8 cellular contexts compared by ENCODE assay signal in the genomic region with DNA sequence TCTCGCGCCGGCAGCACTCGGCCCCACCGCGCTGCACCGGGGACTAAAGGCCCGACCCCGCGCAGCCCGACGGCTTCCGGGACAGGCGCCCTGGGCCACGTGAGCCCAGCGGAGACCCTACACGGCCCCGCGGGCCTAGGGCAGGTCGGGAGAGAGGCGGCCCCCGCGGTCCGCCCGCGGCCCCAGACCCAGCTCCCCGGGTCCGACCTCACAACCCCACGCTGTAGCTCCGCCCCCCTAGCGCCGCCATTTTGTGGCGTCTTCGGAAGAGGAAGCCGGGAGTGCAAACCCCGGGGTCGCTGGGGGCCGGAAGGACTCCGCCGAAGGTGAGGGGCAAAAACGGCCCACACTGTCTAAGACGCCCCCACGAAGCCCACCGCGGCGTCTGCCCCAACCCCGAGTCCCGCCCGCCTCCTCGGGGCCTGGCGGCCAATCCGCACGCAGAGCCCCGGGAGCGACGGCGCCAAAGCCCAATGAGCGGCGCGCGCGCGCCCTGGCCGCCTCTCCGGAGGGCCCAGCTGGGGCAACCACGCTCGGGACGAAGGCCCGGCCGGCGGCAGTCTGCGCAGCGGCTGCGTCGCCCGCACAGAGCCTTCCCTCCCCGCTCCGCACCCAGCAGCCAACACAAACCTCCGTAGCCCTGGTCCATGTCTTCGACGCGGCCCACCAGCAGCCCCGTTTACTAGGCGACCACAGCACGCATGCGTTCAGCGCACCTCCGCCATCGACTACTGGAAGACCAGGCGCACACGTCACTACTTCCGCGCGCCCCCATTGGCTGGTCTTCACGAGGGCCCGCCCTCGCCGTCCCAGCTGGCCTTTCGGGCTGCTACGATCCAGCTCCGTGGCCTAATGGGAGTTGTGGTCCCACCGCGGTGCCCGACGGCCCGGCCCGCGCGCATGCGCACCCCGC. TPM values are rescaled to one million over a fixed set of nuclear protein-coding genes. Genes with fewer than 3 reads are reported as not detected.
DNase-seq lines count a peak whose midpoint lies in the region; ATAC-seq and TF ChIP-seq lines count a peak whose summit lies in the region.

Gene AKAP8, minus strand, starts transcription at position 705 of the 913 bp plus-strand sequence. Its CDS starts 56 bp downstream, at position 649.

- intact Hi-C loops in activated T-helper 2 cell treated with anti-CD3 and anti-CD28 coated beads, Interferon-gamma antibody, Interleukin-2, Interleukin-4, amounts not matched to agents 10 μg/mL and 5 μg/mL and 100 μg/mL, durations not matched to agents 14 hours and 24 hours and 36 hours (cut with micrococcal nuclease) = loop anchor here (1.0 to 5.0 kb wide), 5 partner anchors 40 to 177 kb away; partner anchors contain the start of gene BRD4

- H2AFZ ChIP-seq in Loucy (ENCODE audit: low read length) = peak within 1 kb of the TSS; percentile 77

- no peaks in the 10 kb centered on the region; the same call in none of the 2 replicates for H3K36me3 ChIP-seq in H7 (replicated peaks; ENCODE audit: control insufficient read depth, insufficient read depth, low read length)
- H3K36me3 ChIP-seq in Loucy (ENCODE audit: insufficient read depth, low read length) = peaks cover 16% of the 10 kb centered on the region; the same call in 1 of the 2 replicates
- H3K36me3 ChIP-seq in RWPE2 (ENCODE audit: low read depth) = peaks cover 10% of the 10 kb centered on the region; the same call in 1 of the 2 replicates

- peak within 1 kb of the TSS; percentile 98 for H3K4me3 Mint-ChIP-seq in activated T-helper 2 cell treated with anti-CD3 and anti-CD28 coated beads, Interferon-gamma antibody, Interleukin-2, Interleukin-4, amounts not matched to agents 10 μg/mL and 5 μg/mL and 100 μg/mL, durations not matched to agents 14 hours and 24 hours and 36 hours (ENCODE audit: low read depth)
- H3K4me3 Mint-ChIP-seq in naive thymus-derived CD8-positive, alpha-beta T cell = peak within 1 kb of the TSS; percentile 92 to 100 (median 98)
- peak within 1 kb of the TSS; percentile 91 to 99 for H3K4me3 Mint-ChIP-seq in stimulated activated naive B cell treated with anti-CD40 and anti-IgM and Interleukin-4, amounts not matched to agents 10 μg/mL and 1 μg/mL and 100 μg/mL, for 72 hours

- DNase-seq in ELF-1 (ENCODE audit: low read depth, low spot score) (peak; percentile 99), H7 (peak; percentile 100), RWPE2 (ENCODE audit: low spot score) (peak; percentile 97), fibroblast of mammary gland (ENCODE audit: low read depth) (peak; percentile 98)
- DNase-seq in activated T-helper 2 cell treated with anti-CD3 and anti-CD28 coated beads, Interferon-gamma antibody, Interleukin-2, Interleukin-4, amounts not matched to agents 10 μg/mL and 5 μg/mL and 100 μg/mL, durations not matched to agents 14 hours and 24 hours and 36 hours (ENCODE audit: low spot score) = peak; percentile 98
- peak; percentile 96 to 99 (median 98) for DNase-seq in naive thymus-derived CD8-positive, alpha-beta T cell
- peak; percentile 98 for DNase-seq in stimulated activated naive B cell treated with anti-CD40 and anti-IgM and Interleukin-4, amounts not matched to agents 10 μg/mL and 1 μg/mL and 100 μg/mL, for 72 hours

- peak within 1 kb of the TSS; percentile 100 for H3K27ac Mint-ChIP-seq in activated T-helper 2 cell treated with anti-CD3 and anti-CD28 coated beads, Interferon-gamma antibody, Interleukin-2, Interleukin-4, amounts not matched to agents 10 μg/mL and 5 μg/mL and 100 μg/mL, durations not matched to agents 14 hours and 24 hours and 36 hours
- H3K27ac Mint-ChIP-seq in naive thymus-derived CD8-positive, alpha-beta T cell = peak within 1 kb of the TSS; percentile 96 to 100 (median 100)
- peak within 1 kb of the TSS; percentile 100 for H3K27ac Mint-ChIP-seq in stimulated activated naive B cell treated with anti-CD40 and anti-IgM and Interleukin-4, amounts not matched to agents 10 μg/mL and 1 μg/mL and 100 μg/mL, for 72 hours

- TF ChIP-seq CTCF in Loucy (conservative IDR thresholded peaks at IDR 0.05; ENCODE audit: low read length) (no peak), RWPE2 (IDR thresholded peaks at IDR 0.05; ENCODE audit: poor library complexity, severe bottlenecking) (no peak), fibroblast of mammary gland (conservative IDR thresholded peaks at IDR 0.05; ENCODE audit: control insufficient read depth, insufficient read depth, low read depth, low read length) (no peak)

- POLR2A ChIA-PET in naive thymus-derived CD8-positive, alpha-beta T cell (lab: Charles Lee) = interaction anchor here (0.6 to 5.9 kb wide), 29 partner anchors 8 to 991 kb away, joined by 3 to 110 read pairs (median 5); partner anchors contain the start of genes AKAP8L, BRD4 and RASAL3

- H3K4me2 ChIP-seq in Loucy (ENCODE audit: low read depth, low read length, poor library complexity, severe bottlenecking) = peak within 1 kb of the TSS; percentile 92

- no peaks in the 10 kb centered on the region for H3K9me2 ChIP-seq in Loucy (replicated peaks; ENCODE audit: low read depth, low read length)

- H3K27me3 ChIP-seq in H7 (ENCODE audit: control insufficient read depth, insufficient read depth, low read length) (no peaks in the 10 kb centered on the region), Loucy (ENCODE audit: insufficient read depth, low read length, poor library complexity, severe bottlenecking) (peaks cover 8% of the 10 kb centered on the region), RWPE2 (ENCODE audit: insufficient read depth, poor library complexity, severe bottlenecking) (no peaks in the 10 kb centered on the region)

- H3K9me3 ChIP-seq in Loucy (ENCODE audit: insufficient read depth, low read depth, low read length) = no peaks in the 10 kb centered on the region
- H3K9me3 ChIP-seq in RWPE2 (ENCODE audit: severe bottlenecking) = no peaks in the 10 kb centered on the region

- peaks cover 42% of the 10 kb centered on the region for H4K20me1 ChIP-seq in Loucy (ENCODE audit: insufficient read depth, low read length, poor library complexity, severe bottlenecking)

- peak within 1 kb of the TSS; percentile 85 for H3K27ac ChIP-seq in RWPE2 (ENCODE audit: poor library complexity, severe bottlenecking)

- H3K79me2 ChIP-seq in Loucy (ENCODE audit: insufficient read depth, low read length) = peaks cover 48% of the 10 kb centered on the region

- H3K9ac ChIP-seq in Loucy (ENCODE audit: low read depth, low read length, poor library complexity, severe bottlenecking) = peak within 1 kb of the TSS; percentile 96

- H3K27me3 Mint-ChIP-seq in activated T-helper 2 cell treated with anti-CD3 and anti-CD28 coated beads, Interferon-gamma antibody, Interleukin-2, Interleukin-4, amounts not matched to agents 10 μg/mL and 5 μg/mL and 100 μg/mL, durations not matched to agents 14 hours and 24 hours and 36 hours (ENCODE audit: low read depth) = no peaks in the 10 kb centered on the region
- H3K27me3 Mint-ChIP-seq in naive thymus-derived CD8-positive, alpha-beta T cell = no peaks in the 10 kb centered on the region
- no peaks in the 10 kb centered on the region for H3K27me3 Mint-ChIP-seq in stimulated activated naive B cell treated with anti-CD40 and anti-IgM and Interleukin-4, amounts not matched to agents 10 μg/mL and 1 μg/mL and 100 μg/mL, for 72 hours

- H3F3A ChIP-seq in Loucy (ENCODE audit: low read depth) = no peaks in the 10 kb centered on the region; the same call in 1 of the 2 replicates

- H3K4me3 ChIP-seq in H7 (ENCODE audit: insufficient read depth, low read depth, low read length) = peak within 1 kb of the TSS; percentile 98
- H3K4me3 ChIP-seq in Loucy (ENCODE audit: low read length, poor library complexity, severe bottlenecking) = peak within 1 kb of the TSS; percentile 100
- H3K4me3 ChIP-seq in RWPE2 (ENCODE audit: severe bottlenecking) = peak within 1 kb of the TSS; percentile 72
- H3K4me3 ChIP-seq in fibroblast of mammary gland (ENCODE audit: control insufficient read depth, low read depth, low read length) = peak within 1 kb of the TSS; percentile 96

- peak; percentile 84 for ATAC-seq in RWPE2 (ENCODE audit: low read depth)
- ATAC-seq in naive thymus-derived CD8-positive, alpha-beta T cell = peak; percentile 86 to 92
- peak; percentile 89 to 92 for ATAC-seq in stimulated activated naive B cell treated with anti-CD40 and anti-IgM and Interleukin-4, amounts not matched to agents 10 μg/mL and 1 μg/mL and 100 μg/mL, for 72 hours (replicated peaks)

- H3K4me1 ChIP-seq in Loucy (ENCODE audit: insufficient read depth, low read length, poor library complexity, severe bottlenecking) (peaks cover 22% of the 10 kb centered on the region), RWPE2 (ENCODE audit: insufficient read depth, poor library complexity, severe bottlenecking) (peaks cover 7% of the 10 kb centered on the region)

- peaks cover 17% of the 10 kb centered on the region for H3K36me3 Mint-ChIP-seq in activated T-helper 2 cell treated with anti-CD3 and anti-CD28 coated beads, Interferon-gamma antibody, Interleukin-2, Interleukin-4, amounts not matched to agents 10 μg/mL and 5 μg/mL and 100 μg/mL, durations not matched to agents 14 hours and 24 hours and 36 hours (ENCODE audit: low read depth)
- peaks cover 0 to 9% (median 0%) of the 10 kb centered on the region in 3 donors for H3K36me3 Mint-ChIP-seq in naive thymus-derived CD8-positive, alpha-beta T cell
- H3K36me3 Mint-ChIP-seq in stimulated activated naive B cell treated with anti-CD40 and anti-IgM and Interleukin-4, amounts not matched to agents 10 μg/mL and 1 μg/mL and 100 μg/mL, for 72 hours = peaks cover 11 to 35% of the 10 kb centered on the region in 2 donors

- peaks cover 30% of the 10 kb centered on the region for H3K4me1 Mint-ChIP-seq in activated T-helper 2 cell treated with anti-CD3 and anti-CD28 coated beads, Interferon-gamma antibody, Interleukin-2, Interleukin-4, amounts not matched to agents 10 μg/mL and 5 μg/mL and 100 μg/mL, durations not matched to agents 14 hours and 24 hours and 36 hours (ENCODE audit: low read depth)
- peaks cover 18 to 43% (median 36%) of the 10 kb centered on the region in 4 donors for H3K4me1 Mint-ChIP-seq in naive thymus-derived CD8-positive, alpha-beta T cell
- H3K4me1 Mint-ChIP-seq in stimulated activated naive B cell treated with anti-CD40 and anti-IgM and Interleukin-4, amounts not matched to agents 10 μg/mL and 1 μg/mL and 100 μg/mL, for 72 hours = peaks cover 32 to 44% of the 10 kb centered on the region in 2 donors

- H3K9me3 Mint-ChIP-seq in activated T-helper 2 cell treated with anti-CD3 and anti-CD28 coated beads, Interferon-gamma antibody, Interleukin-2, Interleukin-4, amounts not matched to agents 10 μg/mL and 5 μg/mL and 100 μg/mL, durations not matched to agents 14 hours and 24 hours and 36 hours = no peaks in the 10 kb centered on the region
- H3K9me3 Mint-ChIP-seq in naive thymus-derived CD8-positive, alpha-beta T cell = no peaks in the 10 kb centered on the region
- H3K9me3 Mint-ChIP-seq in stimulated activated naive B cell treated with anti-CD40 and anti-IgM and Interleukin-4, amounts not matched to agents 10 μg/mL and 1 μg/mL and 100 μg/mL, for 72 hours = no peaks in the 10 kb centered on the region

RNA-seq across cellular contexts. Expression of gene AKAP8, which starts in this region (rescaled TPM):
- total RNA-seq in H7 (2014; rRNA removed; shearing (Covaris generic)) = 24.4 and 25.1 TPM in 2 replicates
- total RNA-seq in activated T-helper 2 cell treated with anti-CD3 and anti-CD28 coated beads, Interferon-gamma antibody, Interleukin-2, Interleukin-4, amounts not matched to agents 10 μg/mL and 5 μg/mL and 100 μg/mL, durations not matched to agents 14 hours and 24 hours and 36 hours = 56.0 and 62.1 TPM in 2 replicates
- 10 to 100 TPM; 74.2 to 86.9 TPM for total RNA-seq in naive thymus-derived CD8-positive, alpha-beta T cell
- 10 to 100 TPM; 12.8 to 16.7 (median 14.2) TPM for polyA plus RNA-seq in naive thymus-derived CD8-positive, alpha-beta T cell

Comparison
In these comparisons a context has a peak if more than half of its experiments do, and no peak if none do; other contexts are left out.
1. Peak in every context shown above with its lines: DNase-seq, ATAC-seq, H3K4me3 ChIP-seq and H3K27ac ChIP-seq.